ENCODE assay signal across 1 cellular context in genomic region chr14:35404496-35405303, GRCh38.
A peak's percentile ranks its signal among the peaks of the same experiment; 100 is the strongest.
TF ChIP-seq lines count a peak whose summit lies in the region.

TSS of gene NFKBIA (minus strand) at chr14:35404749. CDS start at chr14:35404644, 105 bp downstream.

TF ChIP-seq in K562, 482 proteins besides CTCF, POLR2A, EP300 and RAD21 (continued from another document):
- TF ChIP-seq FOXO4 (CRISPR knock-in tag; IDR thresholded peaks at IDR 0.05) = no peak
- no peak for TF ChIP-seq SRF (CRISPR knock-in tag; IDR thresholded peaks at IDR 0.05)
- no peak for TF ChIP-seq ZNF354B (CRISPR knock-in tag; IDR thresholded peaks at IDR 0.05)
- TF ChIP-seq CTBP1 (IDR thresholded peaks at IDR 0.05; ENCODE audit: borderline replicate concordance) = peak; percentile 87
